ENCODE assay signal across 1 cellular context in genomic region chr19:13981021-13981420, GRCh38.
TF ChIP-seq lines count a peak whose summit lies in the region.

No MANE protein-coding gene starts in this region.

TF ChIP-seq in K562, 482 proteins besides CTCF, POLR2A, EP300 and RAD21:
- TF ChIP-seq ZNF449 (CRISPR knock-in tag; IDR thresholded peaks at IDR 0.05), result no peak
- no peak for TF ChIP-seq ZBTB2 (IDR thresholded peaks at IDR 0.05)
- TF ChIP-seq FOXJ3 (CRISPR knock-in tag; IDR thresholded peaks at IDR 0.05), result no peak
- TF ChIP-seq GABPA (tag; conservative IDR thresholded peaks at IDR 0.05; ENCODE audit: low read depth), result no peak
- no peak for TF ChIP-seq PURB (CRISPR knock-in tag; IDR thresholded peaks at IDR 0.05; ENCODE audit: low read depth)
- TF ChIP-seq GTF2F1 (IDR thresholded peaks at IDR 0.05; ENCODE audit: low read depth, low read length), result no peak
- no peak for TF ChIP-seq ELF1 (tag; IDR thresholded peaks at IDR 0.05)
- TF ChIP-seq BRF2 (IDR thresholded peaks at IDR 0.05; ENCODE audit: borderline replicate concordance, insufficient read depth, insufficient read length), result no peak
- TF ChIP-seq ZEB2 (IDR thresholded peaks at IDR 0.05), result no peak
- TF ChIP-seq MED1 (CRISPR knock-in tag; IDR thresholded peaks at IDR 0.05; ENCODE audit: borderline replicate concordance), result no peak
- TF ChIP-seq UBTF (IDR thresholded peaks at IDR 0.05; ENCODE audit: borderline replicate concordance in 1 of 2, low read depth in 2 of 2, low read length in 2 of 2), result no peak
- no peak for TF ChIP-seq ZNF197 (CRISPR knock-in tag; IDR thresholded peaks at IDR 0.05; ENCODE audit: low read depth)
- TF ChIP-seq ZNF79 (CRISPR knock-in tag; IDR thresholded peaks at IDR 0.05; ENCODE audit: low read depth), result no peak
- TF ChIP-seq ZNF274 (IDR thresholded peaks at IDR 0.05; ENCODE audit: borderline replicate concordance, low read depth, low read length), result no peak
- TF ChIP-seq RBBP5 (IDR thresholded peaks at IDR 0.05; ENCODE audit: borderline replicate concordance, insufficient read depth, low read length, poor library complexity, severe bottlenecking), result no peak
- no peak for TF ChIP-seq SIN3A (IDR thresholded peaks at IDR 0.05; ENCODE audit: borderline replicate concordance in 2 of 2, control insufficient read depth in 1 of 2, low read depth in 2 of 2, low read length in 2 of 2)
- no peak for TF ChIP-seq E2F3 (CRISPR knock-in tag; IDR thresholded peaks at IDR 0.05)
